In the genomic region with DNA sequence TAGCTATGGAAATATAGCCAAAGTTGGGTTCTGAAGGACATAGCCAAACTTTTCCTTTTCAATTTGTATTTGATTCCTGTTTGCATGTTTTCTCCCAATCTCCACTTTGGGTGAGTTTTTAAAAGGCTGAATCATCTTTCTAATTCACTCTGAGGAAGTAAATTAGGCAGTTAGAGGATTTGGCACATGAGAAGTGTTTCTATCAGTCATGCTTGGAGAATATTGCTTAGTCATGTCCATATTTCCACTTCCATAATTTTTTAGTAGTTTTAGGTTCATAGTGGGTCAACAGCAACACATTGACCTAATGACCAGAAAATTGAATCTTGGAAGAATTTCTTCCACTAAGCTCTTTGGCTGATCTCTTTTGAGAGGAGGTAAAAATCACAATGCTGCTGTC, we compare ENCODE assay signal across 21 cellular contexts. TPM values are rescaled to one million over a fixed set of nuclear protein-coding genes. Genes with fewer than 3 reads are reported as not detected.
DNase-seq lines count a peak whose midpoint lies in the region; TF ChIP-seq lines count a peak whose summit lies in the region.
"Had no signal": no experiment of that assay in that cellular context is flagged by ENCODE, and none has a peak within 500 bp of the region (broad histone marks: within the 10 kb centered on the region; RNA-seq: fewer than 3 reads in every experiment).

No MANE protein-coding gene starts in this region.

- TF ChIP-seq CTCF in choroid plexus epithelial cell (conservative IDR thresholded peaks at IDR 0.05; ENCODE audit: low read depth, low read length) (no peak), spleen (IDR thresholded peaks at IDR 0.05 in 8 of 11, conservative IDR thresholded peaks at IDR 0.05 in 3 of 11) (no peak), RWPE1 (conservative IDR thresholded peaks at IDR 0.05; ENCODE audit: low read depth) (no peak)

- CTCF ChIA-PET in RWPE1 (lab: Yijun Ruan, JAX), result interaction anchor here (0.5 kb wide), 1 partner anchor 800 kb away, joined by 5 read pairs; no protein-coding TSS in a partner anchor

- H3K4me1 ChIP-seq in spleen, result peaks cover 0 to 68% (median 8%) of the 10 kb centered on the region in 6 donors
- no peaks in the 10 kb centered on the region for H3K4me1 ChIP-seq in effector memory CD4-positive, alpha-beta T cell (ENCODE audit: control insufficient read depth, insufficient read depth, low read length, poor library complexity, severe bottlenecking)
- H3K4me1 ChIP-seq: BLaER1 had no signal

- no peak for TF ChIP-seq POLR2A in spleen (IDR thresholded peaks at IDR 0.05)

- intact Hi-C loops in spleen (cut with DNase I; ENCODE audit: low total_unique reads), result no loop called here

- H3K27me3 ChIP-seq in spleen (replicated peaks in 1 of 7), result no peaks in the 10 kb centered on the region
- no peaks in the 10 kb centered on the region for H3K27me3 ChIP-seq in effector memory CD4-positive, alpha-beta T cell (replicated peaks; ENCODE audit: control insufficient read depth, insufficient read depth, low read length, poor library complexity, severe bottlenecking)
- H3K27me3 ChIP-seq: BLaER1, hepatocyte, Peyer's patch had no signal

- no peak overlapping the region for H3K4me3 ChIP-seq in choroid plexus epithelial cell (ENCODE audit: low read depth, low read length)
- no peak overlapping the region for H3K4me3 ChIP-seq in spleen
- H3K4me3 ChIP-seq in effector memory CD4-positive, alpha-beta T cell (ENCODE audit: insufficient read depth, low read depth, low read length, poor library complexity, severe bottlenecking), result no peak overlapping the region
- H3K4me3 ChIP-seq: BLaER1, hepatocyte, Peyer's patch, skin epidermis, thoracic aorta had no signal

- peaks cover 0 to 87% (median 2%) of the 10 kb centered on the region in 6 donors for H3K36me3 ChIP-seq in spleen
- H3K36me3 ChIP-seq in effector memory CD4-positive, alpha-beta T cell (ENCODE audit: control insufficient read depth, insufficient read depth, low read length), result no peaks in the 10 kb centered on the region
- H3K36me3 ChIP-seq: BLaER1, Peyer's patch had no signal

- H3K27ac ChIP-seq in spleen (peak overlapping the region in 6 of 8 donors; percentile 12 to 59 (median 30)), RWPE1 (no peak overlapping the region)
- no peak overlapping the region for H3K27ac ChIP-seq in effector memory CD4-positive, alpha-beta T cell (ENCODE audit: insufficient read depth, low read length, poor library complexity, severe bottlenecking)
- H3K27ac ChIP-seq: BLaER1, hepatocyte, Peyer's patch, skin epidermis, thoracic aorta had no signal

- POLR2A ChIA-PET in RWPE1 (lab: Yijun Ruan, JAX; ENCODE audit: low non-redundant PET), result no interaction called here

- H3K9me3 ChIP-seq in spleen, result no peaks in the 10 kb centered on the region
- H3K9me3 ChIP-seq in effector memory CD4-positive, alpha-beta T cell (ENCODE audit: control insufficient read depth, low read length), result no peaks in the 10 kb centered on the region
- H3K9me3 ChIP-seq: BLaER1, Peyer's patch, thoracic aorta had no signal

- DNase-seq in GM04504 (ENCODE audit: low read depth) (peak; percentile 17), NOMO-1 treated with DMSO at 0.1 percent for 48 hours (lab: John Stamatoyannopoulos, UW; ENCODE audit: unreplicated experiment) (peak; percentile 80), choroid plexus epithelial cell (ENCODE audit: low read depth) (peak; percentile 37), spleen (no peak), cerebellar nuclear complex (lab: John Stamatoyannopoulos, UW) (no peak), mucosa of gallbladder (ENCODE audit: low spot score) (no peak), RWPE1 (ENCODE audit: low spot score) (no peak)
- DNase-seq in effector memory CD4-positive, alpha-beta T cell, result no peak
- DNase-seq: activated CD4-positive, alpha-beta T cell treated with anti-CD3 and anti-CD28 coated beads, Interleukin-2, amount 50 U/mL, for 1 hour; activated gamma-delta T cell treated with Interleukin-2 at 50 U/mL for 16 hours; mammary epithelial cell; MM.1S; naive thymus-derived CD8-positive, alpha-beta T cell; NCI-H2029; Peyer's patch; stimulated activated CD4-positive, alpha-beta T cell treated with anti-CD3 and anti-CD28 coated beads, Interleukin-4, amount 100 ng/mL, for 24 hours had no signal

RNA-seq across cellular contexts. Expression of a gene that starts 21.8 kb away (rescaled TPM):
- total RNA-seq in spleen, result 100 to 1,000 TPM in 2 of 7 donors, 10 to 100 TPM in 5; 39.0 to 157 (median 79.6) TPM
- polyA plus RNA-seq in spleen, result 1 to 10 TPM; 4.4 to 9.4 (median 5.7) TPM
- 7.1 TPM for total RNA-seq in mucosa of gallbladder
- total RNA-seq: HepG2 had no signal

RNA-seq across cellular contexts. Expression of a gene that starts 41.0 kb away (rescaled TPM):
- total RNA-seq in spleen (100 to 1,000 TPM; 114 to 257 (median 134) TPM), mucosa of gallbladder (122 TPM)
- polyA plus RNA-seq in spleen, result 100 to 1,000 TPM in 2 of 3 donors, 10 to 100 TPM in 1; 93.4 to 132 (median 125) TPM

Comparison
In these comparisons a context has a peak if more than half of its experiments do, and no peak if none do; other contexts are left out.
1. DNase-seq: peak in GM04504 (single experiment), NOMO-1 treated with DMSO at 0.1 percent for 48 hours (single experiment) and choroid plexus epithelial cell (single experiment); none in spleen (single experiment), cerebellar nuclear complex (0 of 2), mucosa of gallbladder (single experiment), RWPE1 (single experiment) and effector memory CD4-positive, alpha-beta T cell (0 of 3).
2. H3K27ac ChIP-seq: peak in spleen (6 of 8); none in RWPE1 (single experiment) and effector memory CD4-positive, alpha-beta T cell (single experiment).